In the genomic region with DNA sequence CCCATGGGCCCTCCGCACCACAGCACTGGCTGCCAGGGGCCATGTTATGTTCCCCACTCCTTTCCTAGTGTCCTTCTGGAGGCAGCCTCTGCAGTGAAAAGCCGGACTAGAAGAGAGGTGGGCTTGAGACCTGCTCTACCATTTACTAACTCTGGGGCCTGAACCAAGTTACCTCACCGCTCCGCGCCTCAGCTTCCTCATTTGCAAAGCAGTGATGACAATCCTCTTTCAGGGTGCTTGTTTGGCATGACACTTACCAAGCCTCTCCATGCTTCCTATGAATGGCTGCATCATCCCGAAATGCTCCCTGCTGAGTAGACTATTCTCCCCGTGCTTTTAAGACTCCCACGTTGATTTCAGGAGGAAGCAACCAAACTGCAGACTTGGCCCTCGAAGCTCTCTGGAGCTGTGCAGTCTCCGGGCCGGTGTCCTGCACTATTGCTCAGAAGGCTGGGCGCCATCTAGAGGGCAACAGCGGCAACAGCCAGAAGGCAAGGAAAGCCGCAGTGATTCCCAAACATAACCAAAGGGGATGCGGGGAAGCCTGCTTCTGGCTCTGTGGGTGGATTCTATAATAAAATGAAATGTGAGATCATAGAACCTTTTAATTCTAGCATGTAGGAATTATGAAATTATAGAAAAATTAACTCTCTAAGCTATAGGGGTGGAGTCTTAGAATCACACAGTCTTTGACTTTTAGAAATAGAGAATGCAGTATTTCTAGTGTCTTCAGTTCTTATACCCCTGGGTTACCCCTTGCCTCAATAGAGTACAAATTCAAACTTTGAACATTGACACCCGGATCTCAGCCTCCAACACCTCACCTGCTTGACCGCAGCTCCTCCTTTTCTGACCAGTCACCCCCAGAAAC, we compare ENCODE assay signal across 8 cellular contexts.
DNase-seq lines count a peak whose midpoint lies in the region; ATAC-seq and TF ChIP-seq lines count a peak whose summit lies in the region.

No MANE protein-coding gene starts in this region.

- no peak overlapping the region for H3K9ac ChIP-seq in DND-41 (ENCODE audit: low read depth, low read length)

- H3K27me3 Mint-ChIP-seq in activated T-cell treated with anti-CD3 and anti-CD28 coated beads, Interleukin-2, amount 50 U/mL, for 24 hours: peaks cover 23% of the 10 kb centered on the region

- no peaks in the 10 kb centered on the region for H3K9me3 ChIP-seq in DND-41 (ENCODE audit: insufficient read depth, low read length, severe bottlenecking)
- H3K9me3 ChIP-seq in neutrophil: no peaks in the 10 kb centered on the region
- H3K9me3 ChIP-seq in upper lobe of right lung: no peaks in the 10 kb centered on the region

- no peak overlapping the region for H3K4me3 ChIP-seq in DND-41 (ENCODE audit: low read depth in 1 of 2, low read length in 2 of 2)
- no peak overlapping the region for H3K4me3 ChIP-seq in foreskin fibroblast (ENCODE audit: low read depth in 1 of 2, low read length in 2 of 2)
- no peak overlapping the region for H3K4me3 ChIP-seq in neutrophil (ENCODE audit: low read depth in 1 of 2, low read length in 1 of 2)
- no peak overlapping the region for H3K4me3 ChIP-seq in upper lobe of right lung

- no peaks in the 10 kb centered on the region for H3K36me3 ChIP-seq in DND-41 (ENCODE audit: insufficient read depth, low read length)
- no peaks in the 10 kb centered on the region for H3K36me3 ChIP-seq in neutrophil
- H3K36me3 ChIP-seq in upper lobe of right lung: no peaks in the 10 kb centered on the region

- no peak overlapping the region for H3K4me3 Mint-ChIP-seq in activated T-cell treated with anti-CD3 and anti-CD28 coated beads, Interleukin-2, amount 50 U/mL, for 24 hours

- no peaks in the 10 kb centered on the region for H3K9me3 Mint-ChIP-seq in activated T-cell treated with anti-CD3 and anti-CD28 coated beads, Interleukin-2, amount 50 U/mL, for 24 hours

- intact Hi-C loops in upper lobe of right lung (cut with DNase I): no loop called here

- H4K20me1 ChIP-seq in DND-41 (ENCODE audit: insufficient read depth, low read length): no peaks in the 10 kb centered on the region

- no peak overlapping the region for H2AFZ ChIP-seq in DND-41 (ENCODE audit: low read depth, low read length)

- H3K27ac ChIP-seq in DND-41 (ENCODE audit: low read length): no peak overlapping the region
- no peak overlapping the region for H3K27ac ChIP-seq in neutrophil
- no peak overlapping the region for H3K27ac ChIP-seq in upper lobe of right lung

- peaks cover 4% of the 10 kb centered on the region for H3K27me3 ChIP-seq in DND-41 (ENCODE audit: insufficient read depth, low read length, poor library complexity)
- H3K27me3 ChIP-seq in neutrophil: peaks cover 17% of the 10 kb centered on the region
- H3K27me3 ChIP-seq in upper lobe of right lung: no peaks in the 10 kb centered on the region

- H3K4me1 ChIP-seq in DND-41 (ENCODE audit: insufficient read depth, low read length): no peaks in the 10 kb centered on the region
- no peaks in the 10 kb centered on the region for H3K4me1 ChIP-seq in neutrophil (ENCODE audit: control insufficient read depth in 1 of 2, insufficient read depth in 1 of 2, low read depth in 1 of 2, low read length in 1 of 2)
- peaks cover 10% of the 10 kb centered on the region for H3K4me1 ChIP-seq in upper lobe of right lung

- no peaks in the 10 kb centered on the region for H3K79me2 ChIP-seq in DND-41 (ENCODE audit: insufficient read depth, low read length)

- DNase-seq in DND-41 (peak; percentile 46), HK-2 (ENCODE audit: unreplicated experiment) (peak; percentile 69), NOMO-1 treated with DMSO at 0.1 percent for 48 hours (lab: John Stamatoyannopoulos, UW; ENCODE audit: unreplicated experiment) (peak; percentile 53), foreskin fibroblast (peak; percentile 48 to 80), upper lobe of right lung (peak; percentile 86)
- peak; percentile 49 for DNase-seq in activated T-cell treated with anti-CD3 and anti-CD28 coated beads, Interleukin-2, amount 50 U/mL, for 24 hours

- ATAC-seq in DND-41 (ENCODE audit: insufficient read depth, low read depth) (peak; percentile 74), GM21381 (IDR thresholded peaks at IDR 0.05; ENCODE audit: unreplicated experiment) (peak; percentile 93), upper lobe of right lung (peak; percentile 96)

- H3K27ac Mint-ChIP-seq in activated T-cell treated with anti-CD3 and anti-CD28 coated beads, Interleukin-2, amount 50 U/mL, for 24 hours: no peak overlapping the region

- no peak overlapping the region for H3K4me2 ChIP-seq in DND-41 (ENCODE audit: insufficient read depth, low read length)

- TF ChIP-seq CTCF in DND-41 (IDR thresholded peaks at IDR 0.05; ENCODE audit: borderline replicate concordance, extremely low read depth, low read length, poor library complexity, severe bottlenecking) (peak; percentile 88), foreskin fibroblast (IDR thresholded peaks at IDR 0.05; ENCODE audit: low read depth, low read length) (peak; percentile 99), neutrophil (IDR thresholded peaks at IDR 0.05) (peak; percentile 29), upper lobe of right lung (IDR thresholded peaks at IDR 0.05) (peak; percentile 93)

- no peaks in the 10 kb centered on the region for H3K36me3 Mint-ChIP-seq in activated T-cell treated with anti-CD3 and anti-CD28 coated beads, Interleukin-2, amount 50 U/mL, for 24 hours (ENCODE audit: low read depth)

- no peaks in the 10 kb centered on the region for H3K4me1 Mint-ChIP-seq in activated T-cell treated with anti-CD3 and anti-CD28 coated beads, Interleukin-2, amount 50 U/mL, for 24 hours (ENCODE audit: low read depth)

Comparison
In these comparisons a context has a peak if more than half of its experiments do, and no peak if none do; other contexts are left out.
1. CTCF ChIP-seq: peak in every context shown above with its lines; median percentile 99 in foreskin fibroblast; 93 in upper lobe of right lung; 88 in DND-41; 29 in neutrophil.